In genomic region chr1:159132271-159132881, GRCh38 we compare ENCODE assay signal across 8 cellular contexts. TPM values are rescaled to one million over a fixed set of nuclear protein-coding genes. Genes with fewer than 3 reads are reported as not detected.
DNase-seq lines count a peak whose midpoint lies in the region.

No MANE protein-coding gene starts in this region.

- no peak overlapping the region for H4K8ac ChIP-seq in trophoblast cell (ENCODE audit: low read depth, low read length)

- no peaks in the 10 kb centered on the region for H3K36me3 ChIP-seq in trophoblast cell (ENCODE audit: control insufficient read depth in 1 of 2, insufficient read depth in 2 of 2, low read length in 2 of 2)

- H3K79me2 ChIP-seq in trophoblast cell (ENCODE audit: control insufficient read depth, insufficient read depth, low read length, poor library complexity) = no peaks in the 10 kb centered on the region

- no peak overlapping the region for H2BK12ac ChIP-seq in trophoblast cell (ENCODE audit: low read length)

- peaks cover 6% of the 10 kb centered on the region for H3K27me3 Mint-ChIP-seq in activated naive CD4-positive, alpha-beta T cell treated with anti-CD3 and anti-CD28 coated beads for 36 hours (ENCODE audit: low read depth)

- H4K12ac ChIP-seq in trophoblast cell (ENCODE audit: low read depth, low read length) = no peak overlapping the region

- no peak overlapping the region for H2BK120ac ChIP-seq in trophoblast cell (ENCODE audit: insufficient read depth, low read length, poor library complexity)

- no CpG with 5 or more reads among the region's 12 CpGs for WGBS in trophoblast cell (ENCODE audit: extremely low coverage, insufficient coverage, insufficient read length)

- no peak overlapping the region for H3K4me3 ChIP-seq in trophoblast cell (ENCODE audit: low read depth, low read length)

- H3K4ac ChIP-seq in trophoblast cell (ENCODE audit: low read depth, low read length) = no peak overlapping the region

- no peak overlapping the region for H3K27ac Mint-ChIP-seq in activated naive CD4-positive, alpha-beta T cell treated with anti-CD3 and anti-CD28 coated beads for 36 hours

- H3K27ac ChIP-seq in trophoblast cell (ENCODE audit: low read depth, low read length) = no peak overlapping the region

- no peaks in the 10 kb centered on the region for H3K79me1 ChIP-seq in trophoblast cell (ENCODE audit: low read length)

- no peaks in the 10 kb centered on the region for H3K9me3 Mint-ChIP-seq in activated naive CD4-positive, alpha-beta T cell treated with anti-CD3 and anti-CD28 coated beads for 36 hours

- H2AFZ ChIP-seq in trophoblast cell (ENCODE audit: insufficient read depth, low read length, poor library complexity) = no peak overlapping the region

- H3K9ac ChIP-seq in trophoblast cell (ENCODE audit: low read length) = no peak overlapping the region

- CTCF ChIA-PET in activated naive CD4-positive, alpha-beta T cell treated with anti-CD3 and anti-CD28 coated beads for 36 hours (lab: Charles Lee) = interaction anchor here (0.6 to 11.2 kb wide), 18 partner anchors 10 to 247 kb away, joined by 3 to 225 read pairs (median 4); no protein-coding TSS in a partner anchor

- intact Hi-C loops in activated naive CD4-positive, alpha-beta T cell treated with anti-CD3 and anti-CD28 coated beads for 36 hours (cut with micrococcal nuclease) = loop anchor here (1.0 to 10.0 kb wide), 5 partner anchors 29 to 762 kb away; partner anchors contain the start of gene DUSP23

- no peak overlapping the region for H4K91ac ChIP-seq in trophoblast cell (ENCODE audit: low read depth, low read length)

- H3K27me3 ChIP-seq in trophoblast cell (ENCODE audit: insufficient read depth, low read length) = no peaks in the 10 kb centered on the region

- H3K4me1 Mint-ChIP-seq in activated naive CD4-positive, alpha-beta T cell treated with anti-CD3 and anti-CD28 coated beads for 36 hours (ENCODE audit: low read depth) = no peaks in the 10 kb centered on the region

- H3K4me1 ChIP-seq in trophoblast cell (ENCODE audit: control insufficient read depth in 1 of 2, insufficient read depth in 2 of 2, low read length in 2 of 2) = no peaks in the 10 kb centered on the region

- H3K23ac ChIP-seq in trophoblast cell (ENCODE audit: low read length) = no peak overlapping the region

- no peak overlapping the region for H3K18ac ChIP-seq in trophoblast cell (ENCODE audit: low read length)

- DNase-seq in EH (ENCODE audit: low read depth) (peak; percentile 64), HUDEP-2 (lab: John Stamatoyannopoulos, UW; ENCODE audit: unreplicated experiment in 76 of 76) (peak in 51 of 76 experiments; percentile 4 to 68 (median 36)), SK-N-DZ (ENCODE audit: low spot score) (peak; percentile 52), glomerular visceral epithelial cell (ENCODE audit: extremely low spot score) (peak; percentile 56), trophoblast cell (peak; percentile 50 to 76), ureter (ENCODE audit: low spot score) (peak; percentile 59), mesenteric fat pad (ENCODE audit: low spot score) (no peak)
- DNase-seq in activated naive CD4-positive, alpha-beta T cell treated with anti-CD3 and anti-CD28 coated beads for 36 hours = peak; percentile 84

- no peaks in the 10 kb centered on the region for H3K9me3 ChIP-seq in trophoblast cell (ENCODE audit: insufficient read depth, low read depth, low read length)

- H3K36me3 Mint-ChIP-seq in activated naive CD4-positive, alpha-beta T cell treated with anti-CD3 and anti-CD28 coated beads for 36 hours (ENCODE audit: low read depth) = no peaks in the 10 kb centered on the region

- H3K14ac ChIP-seq in trophoblast cell (ENCODE audit: low read length) = no peak overlapping the region

- no peak overlapping the region for H3K4me3 Mint-ChIP-seq in activated naive CD4-positive, alpha-beta T cell treated with anti-CD3 and anti-CD28 coated beads for 36 hours

- no peak overlapping the region for H2AK5ac ChIP-seq in trophoblast cell (ENCODE audit: low read length)

- no peak overlapping the region for H2BK5ac ChIP-seq in trophoblast cell (ENCODE audit: low read depth, low read length, poor library complexity)

- no peak overlapping the region for H3K4me2 ChIP-seq in trophoblast cell (ENCODE audit: low read length)

RNA-seq across cellular contexts. Expression of gene CADM3, which starts 39.0 kb away (rescaled TPM):
- polyA plus RNA-seq in SK-N-DZ (2014; cell fraction: cytosol; rRNA removed) = 9.9 and 11.3 TPM in 2 replicates
- 4.1 and 5.1 TPM in 2 replicates for polyA plus RNA-seq in SK-N-DZ (2014; cell fraction: nucleus; rRNA removed)
- not detected for total RNA-seq in activated naive CD4-positive, alpha-beta T cell treated with anti-CD3 and anti-CD28 coated beads for 36 hours
- polyA plus RNA-seq in trophoblast cell (2013) = 0.53 and 0.56 TPM in 2 replicates
- 4.2 TPM for total RNA-seq in ureter
- 6.5 TPM for total RNA-seq in mesenteric fat pad

RNA-seq across cellular contexts. Expression of gene AIM2, which starts 55.8 kb away (rescaled TPM):
- polyA plus RNA-seq in SK-N-DZ (2014; cell fraction: cytosol; rRNA removed) = not detected in 2 replicates
- not detected in 2 replicates for polyA plus RNA-seq in SK-N-DZ (2014; cell fraction: nucleus; rRNA removed)
- 10 to 100 TPM; 12.2 to 13.7 TPM for total RNA-seq in activated naive CD4-positive, alpha-beta T cell treated with anti-CD3 and anti-CD28 coated beads for 36 hours
- 0.44 and 0.62 TPM in 2 replicates for polyA plus RNA-seq in trophoblast cell (2013)
- total RNA-seq in ureter (2.9 TPM), mesenteric fat pad (0.74 TPM)
